ENCODE assay signal across 8 cellular contexts in the genomic region with DNA sequence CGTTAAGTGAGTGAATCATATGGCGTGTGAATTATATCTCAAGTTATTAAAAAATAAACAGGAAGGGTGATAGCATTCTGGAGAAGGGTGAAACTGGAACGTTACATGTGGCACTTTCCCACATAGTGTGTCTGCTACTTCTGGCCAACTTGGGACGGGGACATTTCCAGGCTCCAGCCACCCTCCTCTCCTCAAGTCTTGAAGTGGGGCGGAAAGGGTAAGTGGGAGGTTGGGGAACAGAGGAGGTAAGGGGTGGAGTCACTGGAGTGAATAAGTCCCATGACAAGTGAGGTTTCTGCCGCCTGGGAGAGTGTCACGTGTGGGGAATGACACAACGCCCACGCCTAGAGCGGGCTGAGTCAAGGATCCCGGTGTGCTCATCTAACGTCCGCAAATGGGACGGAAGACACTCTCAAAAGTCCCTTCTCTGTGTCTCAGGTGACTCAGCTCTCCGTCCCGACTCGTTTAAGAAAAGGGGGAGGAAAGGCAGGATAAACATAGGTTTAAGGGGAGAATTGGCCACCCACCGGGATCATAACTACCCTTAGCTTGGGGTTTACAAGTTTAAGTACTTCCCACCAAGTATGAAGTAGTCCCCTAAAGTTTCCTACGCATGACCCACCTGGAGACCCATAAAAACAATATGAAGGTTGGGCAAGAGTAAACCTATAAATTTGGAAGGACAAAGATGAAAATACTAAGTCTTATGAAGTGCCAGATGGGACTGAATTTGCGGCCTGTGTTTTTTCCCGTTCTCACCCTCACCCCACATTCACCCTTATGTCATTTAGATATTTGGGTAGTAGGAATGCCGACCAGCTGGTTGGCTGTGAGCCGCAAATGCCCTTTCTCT. TPM values are rescaled to one million over a fixed set of nuclear protein-coding genes. Genes with fewer than 3 reads are reported as not detected.
DNase-seq lines count a peak whose midpoint lies in the region; ATAC-seq and TF ChIP-seq lines count a peak whose summit lies in the region.

No MANE protein-coding gene starts in this region.

- H3K9me3 ChIP-seq in HCT116 (ENCODE audit: control insufficient read depth in 1 of 2, insufficient read depth in 1 of 2, low read depth in 1 of 2, low read length in 2 of 2) (no peaks in the 10 kb centered on the region), colonic mucosa (no peaks in the 10 kb centered on the region)

- POLR2A ChIA-PET in HCT116 (lab: Charles Lee) = interaction anchor here (0.5 to 3.5 kb wide), 14 partner anchors 10 to 339 kb away, joined by 3 to 24 read pairs (median 5); a partner anchor contains a TSS

- TSS peak; percentile 93 for BruUV-seq in HCT116 (replicated peaks; lab: Mats Ljungman, UMichigan)

- ATAC-seq in HCT116 (peak; percentile 68), left colon (peak; percentile 72)

- H2AFZ ChIP-seq in HCT116 (ENCODE audit: low read depth, low read length, poor library complexity, severe bottlenecking) = peak overlapping the region; percentile 5

- H3K36me3 Mint-ChIP-seq in activated CD4-positive, alpha-beta T cell treated with anti-CD3 and anti-CD28 coated beads, Interleukin-2, amount 10 ng/mL, durations not matched to agents 24 days and 14 days (ENCODE audit: low read depth) = peaks cover 5% of the 10 kb centered on the region

- TF ChIP-seq POLR2A in HCT116 (IDR thresholded peaks at IDR 0.05; ENCODE audit: borderline replicate concordance, extremely low read depth, insufficient read depth, insufficient read length) = peak; percentile 79

- H3K4me1 ChIP-seq in HCT116 (ENCODE audit: control insufficient read depth in 1 of 2, insufficient read depth in 2 of 2, low read length in 2 of 2) = peaks cover 42 to 59% of the 10 kb centered on the region in 2 experiments
- peaks cover 3% of the 10 kb centered on the region for H3K4me1 ChIP-seq in colonic mucosa

- peaks cover 1% of the 10 kb centered on the region for H3K27me3 Mint-ChIP-seq in activated CD4-positive, alpha-beta T cell treated with anti-CD3 and anti-CD28 coated beads, Interleukin-2, amount 10 ng/mL, durations not matched to agents 24 days and 14 days

- intact Hi-C loops in HCT116 (cut with micrococcal nuclease) = loop anchor here (1.0 to 2.0 kb wide), 2 partner anchors 31 to 255 kb away; a partner anchor contains a TSS
- intact Hi-C loops in activated CD4-positive, alpha-beta T cell treated with anti-CD3 and anti-CD28 coated beads, Interleukin-2, amount 10 ng/mL, durations not matched to agents 24 days and 14 days (cut with micrococcal nuclease) = loop anchor here (1.0 to 2.0 kb wide), 6 partner anchors 25 to 255 kb away; a partner anchor contains a TSS
- intact Hi-C loops in colonic mucosa (cut with DNase I) = no loop called here
- intact Hi-C loops in left colon (cut with DNase I, micrococcal nuclease) = no loop called here

- CTCF ChIA-PET in HCT116 (lab: Charles Lee) = interaction anchor here (1.0 to 4.6 kb wide), 2 partner anchors 31 to 33 kb away, joined by 3 to 43 read pairs; a partner anchor contains a TSS

- H3K27me3 ChIP-seq in HCT116 (ENCODE audit: insufficient read depth, low read length) (no peaks in the 10 kb centered on the region), colonic mucosa (no peaks in the 10 kb centered on the region)

- H3K27ac ChIP-seq in HCT116 (ENCODE audit: low read depth, low read length) = peak overlapping the region; percentile 87
- H3K27ac ChIP-seq in colonic mucosa = peak overlapping the region; percentile 98

- H3K9me3 Mint-ChIP-seq in activated CD4-positive, alpha-beta T cell treated with anti-CD3 and anti-CD28 coated beads, Interleukin-2, amount 10 ng/mL, durations not matched to agents 24 days and 14 days = no peaks in the 10 kb centered on the region

- H3K79me2 ChIP-seq in HCT116 (ENCODE audit: insufficient read depth, low read length) = peaks cover 36% of the 10 kb centered on the region

- TF ChIP-seq RAD21 in HCT116 (IDR thresholded peaks at IDR 0.05; ENCODE audit: low read depth) = no peak

- H3K4me3 Mint-ChIP-seq in activated CD4-positive, alpha-beta T cell treated with anti-CD3 and anti-CD28 coated beads, Interleukin-2, amount 10 ng/mL, durations not matched to agents 24 days and 14 days = peak overlapping the region; percentile 91

- peak overlapping the region; percentile 98 for H3K27ac Mint-ChIP-seq in activated CD4-positive, alpha-beta T cell treated with anti-CD3 and anti-CD28 coated beads, Interleukin-2, amount 10 ng/mL, durations not matched to agents 24 days and 14 days

- TF ChIP-seq CTCF in HCT116 (IDR thresholded peaks at IDR 0.05 in 2 of 3, conservative IDR thresholded peaks at IDR 0.05 in 1 of 3; ENCODE audit: borderline replicate concordance in 1 of 3, insufficient read depth in 1 of 3, low read depth in 2 of 3, low read length in 2 of 3) = no peak
- no peak for TF ChIP-seq CTCF in colonic mucosa (IDR thresholded peaks at IDR 0.05)

- H3K4me3 ChIP-seq in HCT116 (replicated peaks in 1 of 2; ENCODE audit: low read depth in 1 of 2, low read length in 2 of 2) (peak overlapping the region; percentile 51 to 65), colonic mucosa (peak overlapping the region; percentile 33)

- DNase-seq in DMS153 treated with DMSO at 0.1 percent for 48 hours (lab: John Stamatoyannopoulos, UW; ENCODE audit: unreplicated experiment) = peak; percentile 30
- DNase-seq in HCT116 (ENCODE audit: low read depth, low spot score) = peak; percentile 100
- DNase-seq in NCI-H226 = peak; percentile 86
- peak; percentile 90 for DNase-seq in activated CD4-positive, alpha-beta T cell treated with anti-CD3 and anti-CD28 coated beads, Interleukin-2, amount 10 ng/mL, durations not matched to agents 24 days and 14 days
- peak; percentile 93 for DNase-seq in colonic mucosa
- peak; percentile 88 to 96 for DNase-seq in left colon
- peak; percentile 75 to 76 for DNase-seq in stimulated activated CD4-positive, alpha-beta T cell treated with anti-CD3 and anti-CD28 coated beads, Interleukin-1b, Interleukin-23, amount 100 ng/mL, for 1 hour (ENCODE audit: low read depth in 2 of 2)
- DNase-seq in NCI-H1092 (lab: John Stamatoyannopoulos, UW) = no peak

- RAD21 ChIA-PET in HCT116 (lab: Charles Lee; ENCODE audit: low non-redundant PET in 1 of 2, low total read pairs in 2 of 2, uncharacterized antibody in 2 of 2, unreplicated experiment in 2 of 2) = interaction anchor here in 1 of 2 experiments (1.7 kb wide), 1 partner anchor 32 kb away, joined by 7 read pairs; a partner anchor contains a TSS

- peaks cover 17% of the 10 kb centered on the region; the same call in 1 of the 2 replicates for H4K20me1 ChIP-seq in HCT116 (ENCODE audit: insufficient read depth)

- peak overlapping the region; percentile 89 for H3K4me2 ChIP-seq in HCT116 (ENCODE audit: low read length)

- H3K9ac ChIP-seq in HCT116 (ENCODE audit: low read length) (peak overlapping the region; percentile 81), colonic mucosa (ENCODE audit: low read depth in 2 of 2, low read length in 2 of 2) (peak overlapping the region in 1 of 2 donors; percentile 96)

- H3K36me3 ChIP-seq in HCT116 (ENCODE audit: control insufficient read depth in 1 of 2, insufficient read depth in 2 of 2, low read length in 2 of 2) (no peaks in the 10 kb centered on the region), colonic mucosa (no peaks in the 10 kb centered on the region)

- H3K4me1 Mint-ChIP-seq in activated CD4-positive, alpha-beta T cell treated with anti-CD3 and anti-CD28 coated beads, Interleukin-2, amount 10 ng/mL, durations not matched to agents 24 days and 14 days = peaks cover 35% of the 10 kb centered on the region

- H3K9me2 ChIP-seq in HCT116 (ENCODE audit: insufficient read depth) = no peaks in the 10 kb centered on the region

TF ChIP-seq in HCT116, 20 proteins besides CTCF, POLR2A, EP300 and RAD21 (continues in another document):
- TF ChIP-seq ELF1 (IDR thresholded peaks at IDR 0.05; ENCODE audit: borderline replicate concordance, low read depth) (no peak), SRF (IDR thresholded peaks at IDR 0.05; ENCODE audit: low read depth) (no peak), JUND (IDR thresholded peaks at IDR 0.05) (peak; percentile 96), ZFX (IDR thresholded peaks at IDR 0.05) (no peak), EZH2phosphoT487 (IDR thresholded peaks at IDR 0.05; ENCODE audit: borderline replicate concordance) (no peak)
- TF ChIP-seq, protein P1, sequence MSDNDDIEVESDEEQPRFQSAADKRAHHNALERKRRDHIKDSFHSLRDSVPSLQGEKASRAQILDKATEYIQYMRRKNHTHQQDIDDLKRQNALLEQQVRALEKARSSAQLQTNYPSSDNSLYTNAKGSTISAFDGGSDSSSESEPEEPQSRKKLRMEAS (IDR thresholded peaks at IDR 0.05) = peak; percentile 99

RNA-seq across cellular contexts. Expression of a gene that starts 1.2 kb away (rescaled TPM):
- total RNA-seq in HCT116 (2021; ENCODE audit: unreplicated experiment) (77.6 TPM), colonic mucosa (10 to 100 TPM; 46.0 to 67.0 TPM), left colon (10 to 100 TPM; 61.9 to 84.6 TPM)
- 44.2 and 45.8 TPM in 2 replicates for polyA plus RNA-seq in HCT116 (2012)
- 47.5 and 47.7 TPM in 2 replicates for total RNA-seq in activated CD4-positive, alpha-beta T cell treated with anti-CD3 and anti-CD28 coated beads, Interleukin-2, amount 10 ng/mL, durations not matched to agents 24 days and 14 days

RNA-seq across cellular contexts. Expression of a gene that starts 31.5 kb away (rescaled TPM):
- total RNA-seq in HCT116 (2021; ENCODE audit: unreplicated experiment) = 510 TPM
- 350 and 483 TPM in 2 replicates for polyA plus RNA-seq in HCT116 (2012)
- total RNA-seq in activated CD4-positive, alpha-beta T cell treated with anti-CD3 and anti-CD28 coated beads, Interleukin-2, amount 10 ng/mL, durations not matched to agents 24 days and 14 days = 447 and 455 TPM in 2 replicates
- total RNA-seq in colonic mucosa = 100 to 1,000 TPM in 1 of 2 donors, 10 to 100 TPM in 1; 37.1 to 168 TPM
- total RNA-seq in left colon = 10 to 100 TPM; 25.9 to 43.9 TPM

RNA-seq across cellular contexts. Expression of a gene that starts 44.4 kb away (rescaled TPM):
- 1,287 TPM for total RNA-seq in HCT116 (2021; ENCODE audit: unreplicated experiment)
- polyA plus RNA-seq in HCT116 (2012) = 1,511 and 1,737 TPM in 2 replicates
- total RNA-seq in activated CD4-positive, alpha-beta T cell treated with anti-CD3 and anti-CD28 coated beads, Interleukin-2, amount 10 ng/mL, durations not matched to agents 24 days and 14 days = 752 and 795 TPM in 2 replicates
- total RNA-seq in colonic mucosa = 100 to 1,000 TPM; 428 to 708 TPM
- total RNA-seq in left colon = 100 to 1,000 TPM; 345 to 403 TPM

Comparison
In these comparisons a context has a peak if more than half of its experiments do, and no peak if none do; other contexts are left out.
1. intact Hi-C loops: an anchor here in HCT116 (1.0 to 2.0 kb wide) and activated CD4-positive, alpha-beta T cell treated with anti-CD3 and anti-CD28 coated beads, Interleukin-2, amount 10 ng/mL, durations not matched to agents 24 days and 14 days (1.0 to 2.0 kb wide); none called in colonic mucosa and left colon.